Comparison of ENCODE assay signal across 8 cellular contexts in the genomic region with DNA sequence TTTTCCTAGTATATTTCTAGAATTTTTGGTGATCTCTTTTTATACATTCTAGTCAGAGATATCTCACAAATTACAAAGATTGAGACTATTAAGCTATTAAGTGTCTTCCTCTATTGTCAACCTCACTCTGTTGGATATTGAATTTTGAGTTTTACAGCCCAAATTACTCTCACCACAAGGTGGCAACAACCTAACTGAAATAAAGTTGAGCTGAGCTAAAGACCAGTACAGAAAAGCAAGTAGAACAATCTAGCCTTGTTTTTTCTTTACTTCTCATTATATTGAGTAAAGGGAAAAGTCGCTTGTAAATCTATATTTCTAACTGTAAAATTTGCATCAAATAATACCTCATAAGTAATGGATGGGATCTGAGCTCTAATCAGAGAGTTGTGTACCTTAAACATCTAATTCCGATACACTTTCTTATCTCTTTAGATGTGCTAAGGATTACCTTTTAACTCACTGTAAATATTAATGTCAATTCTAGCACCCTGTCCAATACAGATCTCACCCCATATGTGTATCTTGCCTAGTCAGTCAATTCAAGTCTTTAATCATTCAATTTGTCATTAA. TPM values are rescaled to one million over a fixed set of nuclear protein-coding genes. Genes with fewer than 3 reads are reported as not detected.
A peak's percentile ranks its signal among the peaks of the same experiment; 100 is the strongest.
DNase-seq lines count a peak whose midpoint lies in the region; TF ChIP-seq lines count a peak whose summit lies in the region.

No MANE protein-coding gene starts in this region.

- TF ChIP-seq EP300 in neural cell (conservative IDR thresholded peaks at IDR 0.05; ENCODE audit: poor library complexity, severe bottlenecking) = no peak

- no peaks in the 10 kb centered on the region for H3K79me2 ChIP-seq in neural cell (replicated peaks; ENCODE audit: insufficient read depth, low read length)

- no peak overlapping the region for H3K9ac ChIP-seq in neural cell (ENCODE audit: low read length)

- H3K27ac ChIP-seq in cingulate gyrus (ENCODE audit: low read depth, low read length) (peak overlapping the region; percentile 73), neural cell (ENCODE audit: low read length) (no peak overlapping the region)

- peak; percentile 25 for TF ChIP-seq CTCF in GM10266 (IDR thresholded peaks at IDR 0.05; ENCODE audit: control insufficient read depth, insufficient read depth, low read depth, missing control alignments)
- TF ChIP-seq CTCF in neural cell (IDR thresholded peaks at IDR 0.05; ENCODE audit: poor library complexity, severe bottlenecking) = peak; percentile 70

- DNase-seq in GM10266 (ENCODE audit: extremely low spot score) (no peak), NCI-H146 (lab: John Stamatoyannopoulos, UW) (peak; percentile 51), HK-2 (ENCODE audit: unreplicated experiment) (no peak), SHP77 (lab: John Stamatoyannopoulos, UW) (no peak), NCI-H1048 (lab: John Stamatoyannopoulos, UW) (no peak)
- DNase-seq in effector CD4-positive, alpha-beta T cell = no peak

- no peak overlapping the region for H3K4me3 ChIP-seq in neural cell (ENCODE audit: low read length)

- H3K4me2 ChIP-seq in neural cell (ENCODE audit: low read length) = no peak overlapping the region

- peak; percentile 71 for TF ChIP-seq RAD21 in neural cell (conservative IDR thresholded peaks at IDR 0.05)

- no peaks in the 10 kb centered on the region for H3F3A ChIP-seq in neural cell (ENCODE audit: insufficient read depth, low read length, poor library complexity, severe bottlenecking)

- H4K20me1 ChIP-seq in neural cell (ENCODE audit: insufficient read depth) = no peaks in the 10 kb centered on the region

- no peak overlapping the region for H2AFZ ChIP-seq in neural cell (ENCODE audit: low read depth, low read length)

- no peaks in the 10 kb centered on the region for H3K9me2 ChIP-seq in neural cell (ENCODE audit: insufficient read depth, low read length)

- H3K36me3 ChIP-seq in neural cell (ENCODE audit: insufficient read depth, low read length) = no peaks in the 10 kb centered on the region

- no peaks in the 10 kb centered on the region for H3K9me3 ChIP-seq in neural cell (ENCODE audit: low read length)

- H3K27me3 ChIP-seq in neural cell (ENCODE audit: insufficient read depth, low read depth, low read length) = no peaks in the 10 kb centered on the region

TF ChIP-seq in neural cell, 6 proteins besides CTCF, POLR2A, EP300 and RAD21:
- TF ChIP-seq SMC3 (conservative IDR thresholded peaks at IDR 0.05; ENCODE audit: poor library complexity) (peak; percentile 75), TAF1 (IDR thresholded peaks at IDR 0.05; ENCODE audit: low read depth) (no peak)
TF ChIP-seq in neural cell: peak in this region for 1.

RNA-seq across cellular contexts. Expression of a gene that starts 13.6 kb away (rescaled TPM):
- polyA plus RNA-seq in neural cell = 95.2 and 126 TPM in 2 replicates
- 71.1 and 74.1 TPM in 2 replicates for polyA minus RNA-seq in neural cell

RNA-seq across cellular contexts. Expression of a gene that starts 26.5 kb away (rescaled TPM):
- not detected in 2 replicates for polyA plus RNA-seq in neural cell
- not detected in 2 replicates for polyA minus RNA-seq in neural cell

RNA-seq across cellular contexts. Expression of a gene that starts 47.2 kb away (rescaled TPM):
- polyA plus RNA-seq in neural cell = 52.3 and 61.5 TPM in 2 replicates
- polyA minus RNA-seq in neural cell = 109 and 115 TPM in 2 replicates
